ENCODE assay signal across 8 cellular contexts in the genomic region with DNA sequence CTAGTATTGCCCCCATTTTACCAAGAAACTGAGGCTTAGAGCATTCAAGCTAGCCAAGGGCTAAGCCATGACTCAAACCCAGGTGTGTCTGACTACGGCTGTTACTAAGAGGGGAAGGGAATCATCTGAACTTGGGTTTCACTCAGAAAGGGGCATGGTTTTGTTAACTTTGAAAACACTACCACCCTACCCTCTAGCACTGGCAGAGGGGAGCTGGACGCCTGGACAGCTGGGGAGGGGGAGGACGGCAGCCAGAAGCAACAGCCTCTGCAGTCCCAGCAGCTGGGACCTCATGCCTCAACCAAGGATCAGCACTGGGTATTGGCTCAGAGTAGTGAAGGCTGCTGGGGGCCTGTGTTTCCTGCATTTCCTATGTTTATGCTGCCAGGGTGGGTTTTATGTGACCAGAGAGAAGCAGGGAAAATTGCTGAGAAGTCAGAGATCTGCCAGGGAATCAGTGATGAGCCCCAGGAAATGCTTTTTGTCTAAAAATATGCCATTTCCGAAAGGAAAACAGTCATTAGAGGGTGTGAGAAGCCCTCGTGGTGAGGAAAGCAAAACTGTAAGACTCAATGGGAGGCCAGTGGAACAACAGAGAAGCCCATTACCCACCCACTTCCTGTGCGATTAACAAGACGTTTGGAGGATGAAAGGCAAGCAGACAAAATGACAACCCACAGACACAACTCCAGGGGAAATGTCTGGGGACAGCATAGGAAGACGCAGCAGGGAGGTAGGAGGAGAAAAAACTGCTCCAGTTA. TPM values are rescaled to one million over a fixed set of nuclear protein-coding genes. Genes with fewer than 3 reads are reported as not detected.
DNase-seq lines count a peak whose midpoint lies in the region; ATAC-seq and TF ChIP-seq lines count a peak whose summit lies in the region.

No MANE protein-coding gene starts in this region.

- peaks cover 82% of the 10 kb centered on the region for H3K4me1 Mint-ChIP-seq in activated CD8-positive, alpha-beta T cell treated with anti-CD3 and anti-CD28 coated beads, Interleukin-2, amount 10 ng/mL, durations not matched to agents 7 days and 5 days (ENCODE audit: low read depth)

- no peaks in the 10 kb centered on the region for H3K27me3 Mint-ChIP-seq in activated CD8-positive, alpha-beta T cell treated with anti-CD3 and anti-CD28 coated beads, Interleukin-2, amount 10 ng/mL, durations not matched to agents 7 days and 5 days (ENCODE audit: low read depth)

- peak overlapping the region; percentile 57 for H3K27ac ChIP-seq in AG04450 (ENCODE audit: low read depth, low read length)

- H3K9me3 ChIP-seq in AG04450 (ENCODE audit: control insufficient read depth, insufficient read depth, low read length): no peaks in the 10 kb centered on the region

- peak overlapping the region; percentile 95 for H3K27ac Mint-ChIP-seq in activated CD8-positive, alpha-beta T cell treated with anti-CD3 and anti-CD28 coated beads, Interleukin-2, amount 10 ng/mL, durations not matched to agents 7 days and 5 days

- POLR2A ChIA-PET in AG04450 (lab: Yijun Ruan, JAX): interaction anchor here (0.8 kb wide), 1 partner anchor 141 kb away, joined by 3 read pairs; no protein-coding TSS in a partner anchor
- POLR2A ChIA-PET in activated CD8-positive, alpha-beta T cell treated with anti-CD3 and anti-CD28 coated beads, Interleukin-2, amount 10 ng/mL, durations not matched to agents 7 days and 5 days (lab: Charles Lee): interaction anchor here (1.6 to 7.8 kb wide), 3 partner anchors 11 to 44 kb away, joined by 4 to 45 read pairs (median 7); no protein-coding TSS in a partner anchor

- H3K4me3 Mint-ChIP-seq in activated CD8-positive, alpha-beta T cell treated with anti-CD3 and anti-CD28 coated beads, Interleukin-2, amount 10 ng/mL, durations not matched to agents 7 days and 5 days: peak overlapping the region; percentile 58

- no peak for DNase-seq in AG04450 (ENCODE audit: low read depth, low spot score)
- DNase-seq in HK-2 (ENCODE audit: unreplicated experiment): peak; percentile 45
- peak; percentile 77 for DNase-seq in activated CD8-positive, alpha-beta T cell treated with anti-CD3 and anti-CD28 coated beads, Interleukin-2, amount 10 ng/mL, durations not matched to agents 7 days and 5 days
- peak; percentile 87 for DNase-seq in kidney tubule cell (ENCODE audit: low spot score)
- DNase-seq in COLO829 (ENCODE audit: low spot score): no peak
- DNase-seq in putamen (ENCODE audit: low spot score): no peak
- DNase-seq in SK-N-DZ (ENCODE audit: low spot score): no peak

- ATAC-seq in activated CD8-positive, alpha-beta T cell treated with anti-CD3 and anti-CD28 coated beads, Interleukin-2, amount 10 ng/mL, durations not matched to agents 7 days and 5 days: peak; percentile 81
- no peak for ATAC-seq in GM19023 (IDR thresholded peaks at IDR 0.05; ENCODE audit: unreplicated experiment)

- H3K9me3 Mint-ChIP-seq in activated CD8-positive, alpha-beta T cell treated with anti-CD3 and anti-CD28 coated beads, Interleukin-2, amount 10 ng/mL, durations not matched to agents 7 days and 5 days (ENCODE audit: insufficient read depth): peaks cover 4% of the 10 kb centered on the region

- no peak for TF ChIP-seq CTCF in AG04450 (IDR thresholded peaks at IDR 0.05; ENCODE audit: low read depth, low read length)

- H3K4me3 ChIP-seq in AG04450 (ENCODE audit: low read depth, low read length): no peak overlapping the region

- H3K36me3 Mint-ChIP-seq in activated CD8-positive, alpha-beta T cell treated with anti-CD3 and anti-CD28 coated beads, Interleukin-2, amount 10 ng/mL, durations not matched to agents 7 days and 5 days (ENCODE audit: low read depth): peaks cover 38% of the 10 kb centered on the region

- no peaks in the 10 kb centered on the region for H3K27me3 ChIP-seq in AG04450 (ENCODE audit: control insufficient read depth, insufficient read depth, low read length)

- CTCF ChIA-PET in AG04450 (lab: Charles Lee): no interaction called here
- CTCF ChIA-PET in activated CD8-positive, alpha-beta T cell treated with anti-CD3 and anti-CD28 coated beads, Interleukin-2, amount 10 ng/mL, durations not matched to agents 7 days and 5 days (lab: Charles Lee): interaction anchor here (1.5 to 4.2 kb wide), 4 partner anchors 11 to 72 kb away, joined by 4 to 17 read pairs (median 9); no protein-coding TSS in a partner anchor

RNA-seq across cellular contexts. Expression of a gene that starts 41.2 kb away (rescaled TPM):
- polyA plus RNA-seq in AG04450 (2011; rRNA removed): 0.81 and 0.82 TPM in 2 replicates
- 1.1 TPM in 2 replicates for polyA minus RNA-seq in AG04450 (2011; rRNA and poly(A)+ RNA removed)
- total RNA-seq in activated CD8-positive, alpha-beta T cell treated with anti-CD3 and anti-CD28 coated beads, Interleukin-2, amount 10 ng/mL, durations not matched to agents 7 days and 5 days: 1 to 10 TPM; 4.1 to 4.4 TPM
- not detected in 2 replicates for polyA plus RNA-seq in SK-N-DZ (2014; cell fraction: cytosol; rRNA removed)
- not detected in 2 replicates for polyA plus RNA-seq in SK-N-DZ (2014; cell fraction: nucleus; rRNA removed)

Comparison
In these comparisons a context has a peak if more than half of its experiments do, and no peak if none do; other contexts are left out.
1. DNase-seq: peak in HK-2 (single experiment), activated CD8-positive, alpha-beta T cell treated with anti-CD3 and anti-CD28 coated beads, Interleukin-2, amount 10 ng/mL, durations not matched to agents 7 days and 5 days (single experiment) and kidney tubule cell (single experiment); none in AG04450 (single experiment), COLO829 (single experiment), putamen (single experiment) and SK-N-DZ (single experiment).